Comparison of ENCODE assay signal across 1 cellular context in genomic region chr16:4253394-4254150, GRCh38.
A peak's percentile ranks its signal among the peaks of the same experiment; 100 is the strongest.
TF ChIP-seq lines count a peak whose summit lies in the region.

No MANE protein-coding gene starts in this region.

TF ChIP-seq in GM12878, 131 proteins besides CTCF, POLR2A, EP300 and RAD21 (continued from another document and continues in another):
- TF ChIP-seq ZBTB40 (IDR thresholded peaks at IDR 0.05; ENCODE audit: borderline replicate concordance) (peak; percentile 5; the same call in 1 of the 2 replicates), NR2F1 (conservative IDR thresholded peaks at IDR 0.05) (peak; percentile 54; the same call in 1 of the 2 replicates), BCL3 (IDR thresholded peaks at IDR 0.05; ENCODE audit: borderline replicate concordance, insufficient read depth, low read depth, low read length, poor library complexity, severe bottlenecking) (peak; percentile 52), TARDBP (IDR thresholded peaks at IDR 0.05; ENCODE audit: borderline replicate concordance) (no peak), MXI1 (IDR thresholded peaks at IDR 0.05; ENCODE audit: low read depth, low read length) (peak; percentile 81), SREBF1 (IDR thresholded peaks at IDR 0.05; ENCODE audit: low read length) (no peak), EZH2 (IDR thresholded peaks at IDR 0.05; ENCODE audit: borderline replicate concordance, control insufficient read depth, low read depth, low read length) (no peak), ETV6 (conservative IDR thresholded peaks at IDR 0.05 in 1 of 2, IDR thresholded peaks at IDR 0.05 in 1 of 2; ENCODE audit: borderline replicate concordance in 1 of 2, low read depth in 1 of 2) (0 out of 4 replicates have a peak, but pooled peaks of 1 of the 2 experiments have one; percentile 17), CBFB (IDR thresholded peaks at IDR 0.05; ENCODE audit: low read depth) (peak; percentile 67; the same call in 1 of the 2 replicates), KAT2A (conservative IDR thresholded peaks at IDR 0.05; ENCODE audit: control insufficient read depth, low read depth, low read length) (no peak), IRF4 (IDR thresholded peaks at IDR 0.05; ENCODE audit: low read depth, low read length) (no peak), SPI1 (IDR thresholded peaks at IDR 0.05; ENCODE audit: borderline replicate concordance, insufficient read depth, low read depth, low read length) (no peak), SP1 (IDR thresholded peaks at IDR 0.05; ENCODE audit: low read depth, low read length) (peak; percentile 67), SMARCA5 (IDR thresholded peaks at IDR 0.05) (no peak), SUZ12 (IDR thresholded peaks at IDR 0.05; ENCODE audit: unreplicated experiment) (no peak), SUPT20H (IDR thresholded peaks at IDR 0.05; ENCODE audit: borderline replicate concordance, control insufficient read depth, low read depth, low read length) (no peak), EGR1 (IDR thresholded peaks at IDR 0.05; ENCODE audit: borderline replicate concordance in 1 of 2, low read depth in 2 of 2, low read length in 2 of 2) (peak; percentile 72 to 86), SREBF2 (IDR thresholded peaks at IDR 0.05; ENCODE audit: low read length) (no peak), BACH1 (IDR thresholded peaks at IDR 0.05; ENCODE audit: borderline replicate concordance) (0 out of 2 replicates have a peak, but pooled peaks have one; percentile 26), RELB (IDR thresholded peaks at IDR 0.05; ENCODE audit: low read depth) (no peak; the same call in 1 of the 2 replicates), NFYA (IDR thresholded peaks at IDR 0.05; ENCODE audit: borderline replicate concordance, low read depth, low read length) (no peak), PKNOX1 (IDR thresholded peaks at IDR 0.05) (peak; percentile 92), CBX3 (IDR thresholded peaks at IDR 0.05; ENCODE audit: borderline replicate concordance, low read depth) (no peak), RAD51 (IDR thresholded peaks at IDR 0.05) (no peak), KLF5 (IDR thresholded peaks at IDR 0.05; ENCODE audit: partially characterized antibody) (peak; percentile 49), ZSCAN29 (IDR thresholded peaks at IDR 0.05) (no peak), GABPA (IDR thresholded peaks at IDR 0.05; ENCODE audit: low read depth) (0 out of 2 replicates have a peak, but pooled peaks have one; percentile 41), IKZF2 (IDR thresholded peaks at IDR 0.05) (peak in 1 of 2 experiments; percentile 60; a peak in 1 of 4 replicates), CREM (IDR thresholded peaks at IDR 0.05; ENCODE audit: low read depth) (peak; percentile 59), IRF5 (IDR thresholded peaks at IDR 0.05; ENCODE audit: borderline replicate concordance) (no peak), HDAC6 (IDR thresholded peaks at IDR 0.05; ENCODE audit: unreplicated experiment) (no peak), ELK1 (IDR thresholded peaks at IDR 0.05; ENCODE audit: low read depth, low read length) (no peak; the same call in 1 of the 2 replicates), ESRRA (IDR thresholded peaks at IDR 0.05; ENCODE audit: low read length) (no peak), POU2F2 (IDR thresholded peaks at IDR 0.05; ENCODE audit: borderline replicate concordance, low read depth, low read length) (no peak; the same call in 2 of the 3 replicates), ATF2 (IDR thresholded peaks at IDR 0.05; ENCODE audit: low read length) (no peak), HSF1 (IDR thresholded peaks at IDR 0.05; ENCODE audit: low read depth, low read length) (no peak), POLR2AphosphoS2 (IDR thresholded peaks at IDR 0.05; ENCODE audit: low read depth, low read length) (peak; percentile 76; the same call in 1 of the 2 replicates), USF1 (IDR thresholded peaks at IDR 0.05; ENCODE audit: borderline replicate concordance, extremely low read length, insufficient read depth, low read depth, low read length) (no peak), ATF3 (IDR thresholded peaks at IDR 0.05; ENCODE audit: borderline replicate concordance, extremely low read depth, low read depth, low read length) (no peak), MLLT1 (IDR thresholded peaks at IDR 0.05) (peak; percentile 57), ZNF384 (IDR thresholded peaks at IDR 0.05; ENCODE audit: borderline replicate concordance, low read depth, low read length) (no peak), ZNF217 (IDR thresholded peaks at IDR 0.05) (no peak), RB1 (IDR thresholded peaks at IDR 0.05; ENCODE audit: borderline replicate concordance) (peak; percentile 56; the same call in 1 of the 2 replicates), CHD2 (IDR thresholded peaks at IDR 0.05; ENCODE audit: borderline replicate concordance, low read depth, low read length) (no peak; the same call in 1 of the 2 replicates)
